In genomic region chr12:109310247-109311125, GRCh38 we compare ENCODE assay signal across 9 cellular contexts. TPM values are rescaled to one million over a fixed set of nuclear protein-coding genes. Genes with fewer than 3 reads are reported as not detected.
DNase-seq lines count a peak whose midpoint lies in the region; ATAC-seq and TF ChIP-seq lines count a peak whose summit lies in the region.
"Had no signal": no experiment of that assay in that cellular context is flagged by ENCODE, and none has a peak within 500 bp of the region (broad histone marks: within the 10 kb centered on the region; RNA-seq: fewer than 3 reads in every experiment).

No MANE protein-coding gene starts in this region.

- peaks cover 49 to 52% of the 10 kb centered on the region in 2 donors for H3K27me3 Mint-ChIP-seq in CD4-positive, alpha-beta memory T cell

- peaks cover 5 to 14% (median 11%) of the 10 kb centered on the region in 4 donors for H3K4me1 Mint-ChIP-seq in CD4-positive, alpha-beta memory T cell

- H3K9ac ChIP-seq in stomach smooth muscle (ENCODE audit: low read length in 2 of 2): no peak overlapping the region

- H3K4me1 ChIP-seq in CD4-positive, alpha-beta memory T cell (ENCODE audit: insufficient read depth, low read length): peaks cover 9% of the 10 kb centered on the region
- peaks cover 14% of the 10 kb centered on the region for H3K4me1 ChIP-seq in stomach smooth muscle (ENCODE audit: control insufficient read depth, insufficient read depth, low read length)

- H3K4me3 Mint-ChIP-seq in CD4-positive, alpha-beta memory T cell: peak overlapping the region; percentile 69 to 83 (median 80)

- no peaks in the 10 kb centered on the region for H3K36me3 Mint-ChIP-seq in CD4-positive, alpha-beta memory T cell

- H3K9me3 ChIP-seq in CD4-positive, alpha-beta memory T cell (ENCODE audit: control insufficient read depth in 1 of 2, low read length in 2 of 2): no peaks in the 10 kb centered on the region
- H3K9me3 ChIP-seq in stomach smooth muscle (ENCODE audit: control insufficient read depth in 2 of 2, low read length in 2 of 2): no peaks in the 10 kb centered on the region

- H3K27ac Mint-ChIP-seq in CD4-positive, alpha-beta memory T cell: no peak overlapping the region

- H3K27ac ChIP-seq in CD4-positive, alpha-beta memory T cell (ENCODE audit: low read depth, low read length): no peak overlapping the region
- peak overlapping the region; percentile 95 for H3K27ac ChIP-seq in VCaP
- no peak overlapping the region for H3K27ac ChIP-seq in stomach smooth muscle (ENCODE audit: low read length)

- H3K4me3 ChIP-seq in CD4-positive, alpha-beta memory T cell (ENCODE audit: low read length in 2 of 2): peak overlapping the region in 1 of 2 donors; percentile 43
- H3K4me3 ChIP-seq in LNCaP clone FGC (ENCODE audit: low read depth, low read length): peak overlapping the region; percentile 46
- peak overlapping the region; percentile 65 to 73 for H3K4me3 ChIP-seq in stomach smooth muscle (ENCODE audit: low read length in 2 of 2)

- peak in 1 of 5 donors; percentile 9 for DNase-seq in CD4-positive, alpha-beta memory T cell
- DNase-seq in LNCaP clone FGC (ENCODE audit: low read depth): peak; percentile 63
- DNase-seq in iPS-NIHi7 (ENCODE audit: extremely low spot score): peak; percentile 29
- DNase-seq in kidney glomerular epithelial cell (lab: John Stamatoyannopoulos, UW): no peak
- no peak for DNase-seq in HT-29 (ENCODE audit: low spot score)

- TF ChIP-seq CTCF in LNCaP clone FGC (IDR thresholded peaks at IDR 0.05; ENCODE audit: control insufficient read depth, extremely low read depth, insufficient read depth) (no peak), VCaP (conservative IDR thresholded peaks at IDR 0.05) (no peak)

- peaks cover 0 to 2% (median 0%) of the 10 kb centered on the region in 8 donors for H3K9me3 Mint-ChIP-seq in CD4-positive, alpha-beta memory T cell

- peaks cover 19% of the 10 kb centered on the region for H3K27me3 ChIP-seq in CD4-positive, alpha-beta memory T cell (ENCODE audit: insufficient read depth, low read length)
- peaks cover 18 to 39% of the 10 kb centered on the region in 2 donors for H3K27me3 ChIP-seq in stomach smooth muscle (ENCODE audit: control insufficient read depth in 1 of 2, insufficient read depth in 2 of 2, low read length in 2 of 2)

- POLR2A ChIA-PET in CD4-positive, alpha-beta memory T cell (lab: Charles Lee; ENCODE audit: partially characterized antibody): no interaction called here

- ATAC-seq in HG02798 (IDR thresholded peaks at IDR 0.05; ENCODE audit: poor library complexity, unreplicated experiment): no peak

- CTCF ChIA-PET in CD4-positive, alpha-beta memory T cell (lab: Charles Lee; ENCODE audit: partially characterized antibody): no interaction called here

- intact Hi-C loops in CD4-positive, alpha-beta memory T cell (cut with micrococcal nuclease): no loop called here

- no peaks in the 10 kb centered on the region for H3K36me3 ChIP-seq in CD4-positive, alpha-beta memory T cell (ENCODE audit: insufficient read depth, low read length)
- H3K36me3 ChIP-seq in stomach smooth muscle (ENCODE audit: control insufficient read depth in 2 of 2, insufficient read depth in 2 of 2, low read length in 2 of 2): no peaks in the 10 kb centered on the region

RNA-seq across cellular contexts. Expression of gene FOXN4, which starts 1.4 kb away (rescaled TPM):
- total RNA-seq in CD4-positive, alpha-beta memory T cell: not detected
- polyA plus RNA-seq in CD4-positive, alpha-beta memory T cell: not detected
- total RNA-seq in HT-29 (2014; rRNA removed; shearing (Covaris generic)): not detected in 2 replicates
- total RNA-seq: bronchial epithelial cell had no signal

RNA-seq across cellular contexts. Expression of gene MYO1H, which starts 37.2 kb away (rescaled TPM):
- total RNA-seq in CD4-positive, alpha-beta memory T cell: not detected
- not detected for polyA plus RNA-seq in CD4-positive, alpha-beta memory T cell
- not detected in 2 replicates for total RNA-seq in HT-29 (2014; rRNA removed; shearing (Covaris generic))
- total RNA-seq: bronchial epithelial cell had no signal

Comparison
In these comparisons a context has a peak if more than half of its experiments do, and no peak if none do; other contexts are left out.
1. DNase-seq: peak in LNCaP clone FGC (single experiment) and iPS-NIHi7 (single experiment); none in kidney glomerular epithelial cell (single experiment) and HT-29 (single experiment).